In the genomic region with DNA sequence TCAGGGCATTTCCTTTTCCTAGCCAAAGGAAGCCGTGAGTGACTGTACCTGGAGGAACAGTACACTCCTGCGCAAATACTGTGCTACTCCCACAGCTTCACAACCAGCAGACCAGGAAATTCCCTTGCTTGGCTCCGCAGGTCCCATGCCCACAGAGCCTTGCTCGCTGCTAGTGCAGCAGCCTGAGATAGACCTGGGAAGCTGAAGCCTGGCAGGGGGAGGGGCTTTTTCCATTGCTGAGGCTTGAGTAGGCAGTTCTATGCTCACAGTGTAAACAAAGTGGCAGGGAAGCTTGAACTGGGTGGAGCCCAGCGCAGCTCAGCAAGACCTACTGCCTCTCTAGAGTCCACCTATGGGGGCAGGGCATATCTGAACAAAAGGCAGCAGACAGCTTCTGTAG, we compare ENCODE assay signal across 18 cellular contexts.
DNase-seq lines count a peak whose midpoint lies in the region; ATAC-seq, FAIRE-seq and TF ChIP-seq lines count a peak whose summit lies in the region.
"Had no signal": no experiment of that assay in that cellular context is flagged by ENCODE, and none has a peak within 500 bp of the region (broad histone marks: within the 10 kb centered on the region; RNA-seq: fewer than 3 reads in every experiment).

No MANE protein-coding gene starts in this region.

- H3K36me3 ChIP-seq in colonic mucosa (no peaks in the 10 kb centered on the region), small intestine (ENCODE audit: control insufficient read depth in 2 of 2, insufficient read depth in 2 of 2, low read length in 2 of 2) (no peaks in the 10 kb centered on the region)
- H3K36me3 ChIP-seq: heart left ventricle had no signal

- H3K9me3 ChIP-seq in colonic mucosa (no peaks in the 10 kb centered on the region), small intestine (ENCODE audit: control insufficient read depth, low read depth) (no peaks in the 10 kb centered on the region)
- H3K9me3 ChIP-seq: heart left ventricle had no signal

- H3K27ac ChIP-seq in colonic mucosa (no peak overlapping the region), small intestine (ENCODE audit: low read depth in 1 of 2, low read length in 1 of 2) (no peak overlapping the region)
- H3K27ac ChIP-seq: heart left ventricle had no signal

- intact Hi-C loops in colonic mucosa (cut with DNase I): no loop called here

- no peak for TF ChIP-seq CTCF in colonic mucosa (IDR thresholded peaks at IDR 0.05)

- H3K4me1 ChIP-seq in colonic mucosa (no peaks in the 10 kb centered on the region), small intestine (ENCODE audit: control insufficient read depth in 2 of 2, insufficient read depth in 1 of 2, low read depth in 1 of 2, low read length in 1 of 2) (no peaks in the 10 kb centered on the region)

- no peak overlapping the region for H3K4me3 ChIP-seq in colonic mucosa
- no peak overlapping the region for H3K4me3 ChIP-seq in small intestine (ENCODE audit: low read depth in 1 of 2, low read length in 2 of 2)
- H3K4me3 ChIP-seq: heart left ventricle had no signal

- ATAC-seq in HG03159 (IDR thresholded peaks at IDR 0.05; ENCODE audit: unreplicated experiment) (no peak), HG03095 (IDR thresholded peaks at IDR 0.05; ENCODE audit: unreplicated experiment) (no peak)
- ATAC-seq: activated CD4-positive, alpha-beta T cell treated with anti-CD3 and anti-CD28 coated beads for 36 hours; heart left ventricle; stimulated activated memory B cell treated with anti-CD40 and anti-IgM and Interleukin-4, amounts not matched to agents 10 μg/mL and 1 μg/mL and 100 μg/mL, for 72 hours had no signal

- DNase-seq in NCI-H146 (lab: John Stamatoyannopoulos, UW) (peak; percentile 37), NCI-H146 treated with DMSO at 0.1 percent for 48 hours (lab: John Stamatoyannopoulos, UW; ENCODE audit: unreplicated experiment) (no peak), NCI-H526 treated with DMSO at 0.1 percent for 48 hours (lab: John Stamatoyannopoulos, UW) (peak; percentile 70), colonic mucosa (peak; percentile 75), small intestine (peak; percentile 55), CD1c-positive myeloid dendritic cell (ENCODE audit: extremely low spot score) (no peak)
- DNase-seq: 8988T; activated CD4-positive, alpha-beta T cell treated with anti-CD3 and anti-CD28 coated beads for 36 hours; activated CD8-positive, alpha-beta memory T cell treated with anti-CD3 and anti-CD28 coated beads, Interleukin-2, amount 50 U/mL, for 4 hours; activated naive CD4-positive, alpha-beta T cell treated with anti-CD3 and anti-CD28 coated beads, Interleukin-2, amount 10 ng/mL, durations not matched to agents 7 days and 5 days; heart left ventricle; KG1; kidney; NCI-H1105 had no signal

- 52 to 69% (median 56%) methylated on average over 5 of the region's 5 CpGs for WGBS in small intestine, 3 donors

- FAIRE-seq in small intestine (lab: Jason Lieb, UNC): no peak
- FAIRE-seq: GM19239, kidney had no signal

- H3K27me3 ChIP-seq in colonic mucosa (no peaks in the 10 kb centered on the region), small intestine (ENCODE audit: control insufficient read depth in 2 of 2, insufficient read depth in 2 of 2, low read length in 2 of 2) (no peaks in the 10 kb centered on the region)
- H3K27me3 ChIP-seq: heart left ventricle had no signal

- no peak overlapping the region for H3K9ac ChIP-seq in colonic mucosa (ENCODE audit: low read depth in 2 of 2, low read length in 2 of 2)

Comparison
In these comparisons a context has a peak if more than half of its experiments do, and no peak if none do; other contexts are left out.
1. DNase-seq: peak in NCI-H146 (single experiment), NCI-H526 treated with DMSO at 0.1 percent for 48 hours (single experiment), colonic mucosa (single experiment) and small intestine (single experiment); none in NCI-H146 treated with DMSO at 0.1 percent for 48 hours (single experiment) and CD1c-positive myeloid dendritic cell (single experiment).